ENCODE assay signal across 8 cellular contexts in genomic region chr13:25286969-25287961, GRCh38. TPM values are rescaled to one million over a fixed set of nuclear protein-coding genes. Genes with fewer than 3 reads are reported as not detected.
DNase-seq lines count a peak whose midpoint lies in the region; ATAC-seq and TF ChIP-seq lines count a peak whose summit lies in the region.

TSS of gene MTMR6 (minus strand) at chr13:25287488. CDS start at chr13:25287247, 241 bp downstream.

- H3K9me2 ChIP-seq in OCI-LY7 (ENCODE audit: insufficient read depth, low read length): no peaks in the 10 kb centered on the region

- H2AFZ ChIP-seq in OCI-LY7 (ENCODE audit: low read length): peak within 1 kb of the TSS; percentile 99

- POLR2A ChIA-PET in OCI-LY7 (lab: Charles Lee): interaction anchor here (0.6 to 2.0 kb wide), 7 partner anchors 9 to 678 kb away, joined by 3 to 8 read pairs (median 3); partner anchors contain the start of gene NUP58

- DNase-seq in DMS 273 treated with DMSO at 0.1 percent for 48 hours (lab: John Stamatoyannopoulos, UW): peak; percentile 81
- DNase-seq in HuH-7 (ENCODE audit: low spot score): peak; percentile 87
- DNase-seq in OCI-LY7 (ENCODE audit: low spot score): peak; percentile 97
- DNase-seq in activated T-cell treated with anti-CD3 and anti-CD28 coated beads for 24 hours (ENCODE audit: low read depth): peak; percentile 91
- DNase-seq in epidermal melanocyte (ENCODE audit: insufficient read length, low spot score): peak; percentile 93
- DNase-seq in mucosa of descending colon: peak; percentile 92 to 95 (median 95)
- peak; percentile 87 to 94 for DNase-seq in stimulated activated CD8-positive, alpha-beta memory T cell treated with anti-CD3 and anti-CD28 coated beads, Interleukin-4, amount 100 ng/mL, for 4 hours (ENCODE audit: low read depth in 2 of 2, low spot score in 1 of 2)

- ATAC-seq in GM21447 (IDR thresholded peaks at IDR 0.05; ENCODE audit: unreplicated experiment): peak; percentile 94
- peak; percentile 99 for ATAC-seq in mucosa of descending colon

- H3K4me1 ChIP-seq in OCI-LY7 (ENCODE audit: insufficient read depth, low read length, poor library complexity, severe bottlenecking) (peaks cover 39% of the 10 kb centered on the region), mucosa of descending colon (ENCODE audit: low read depth) (peaks cover 12% of the 10 kb centered on the region)

- CTCF ChIA-PET in OCI-LY7 (lab: Charles Lee; ENCODE audit: unreplicated experiment): interaction anchor here (0.6 to 1.1 kb wide), 2 partner anchors 12 to 64 kb away, joined by 3 to 4 read pairs; no protein-coding TSS in a partner anchor

- TSS peak; percentile 93 for BruUV-seq in OCI-LY7 (replicated peaks; lab: Mats Ljungman, UMichigan)

- TF ChIP-seq CTCF in OCI-LY7 (conservative IDR thresholded peaks at IDR 0.05; ENCODE audit: low read length): peak; percentile 93
- peak; percentile 100 for TF ChIP-seq CTCF in mucosa of descending colon (IDR thresholded peaks at IDR 0.05)

- H4K20me1 ChIP-seq in OCI-LY7 (ENCODE audit: insufficient read depth, low read length): peaks cover 12% of the 10 kb centered on the region; the same call in 1 of the 2 replicates

- H3K79me2 ChIP-seq in OCI-LY7 (ENCODE audit: insufficient read depth, low read depth, low read length): peaks cover 43% of the 10 kb centered on the region

- no peaks in the 10 kb centered on the region for H3K9me3 ChIP-seq in OCI-LY7 (ENCODE audit: low read length)
- H3K9me3 ChIP-seq in mucosa of descending colon: no peaks in the 10 kb centered on the region

- peak within 1 kb of the TSS; percentile 89 for H3K4me2 ChIP-seq in OCI-LY7 (ENCODE audit: low read length)

- H3K4me3 ChIP-seq in OCI-LY7 (ENCODE audit: low read depth, low read length, poor library complexity, severe bottlenecking) (peak within 1 kb of the TSS; percentile 97), mucosa of descending colon (peak within 1 kb of the TSS; percentile 86)

- peak within 1 kb of the TSS; percentile 92 for H3K27ac ChIP-seq in OCI-LY7 (ENCODE audit: low read depth, low read length, poor library complexity, severe bottlenecking)

- peaks cover 12% of the 10 kb centered on the region for H3K36me3 ChIP-seq in OCI-LY7 (ENCODE audit: insufficient read depth, low read length)
- H3K36me3 ChIP-seq in mucosa of descending colon (ENCODE audit: low read depth): no peaks in the 10 kb centered on the region

- intact Hi-C loops in OCI-LY7 (cut with micrococcal nuclease; ENCODE audit: unreplicated experiment) (loop anchor here (1.0 to 10.0 kb wide), 2 partner anchors 14 to 1888 kb away; partner anchors contain the start of genes NUP58 and USP12), mucosa of descending colon (cut with DNase I, micrococcal nuclease) (no loop called here)

RNA-seq across cellular contexts. Expression of gene MTMR6, which starts in this region (rescaled TPM):
- total RNA-seq in OCI-LY7 (2014; rRNA removed; shearing (Covaris generic)): 6.2 and 6.4 TPM in 2 replicates
- total RNA-seq in OCI-LY7 (2022) (17.0 and 17.3 TPM in 2 replicates), mucosa of descending colon (10 to 100 TPM; 10.8 to 18.5 (median 13.7) TPM)

Comparison
In these comparisons a context has a peak if more than half of its experiments do, and no peak if none do; other contexts are left out.
1. Peak in every context shown above with its lines: DNase-seq, ATAC-seq, H3K4me3 ChIP-seq and H3K27ac ChIP-seq.